Comparison of ENCODE assay signal across 19 cellular contexts in genomic region chr12:47282206-47282605, GRCh38.
DNase-seq lines count a peak whose midpoint lies in the region; ATAC-seq, FAIRE-seq and TF ChIP-seq lines count a peak whose summit lies in the region.
"Had no signal": no experiment of that assay in that cellular context is flagged by ENCODE, and none has a peak within 500 bp of the region (broad histone marks: within the 10 kb centered on the region; RNA-seq: fewer than 3 reads in every experiment).

No MANE protein-coding gene starts in this region.

- H3K4me1 Mint-ChIP-seq in nephron progenitor cell = peaks cover 9% of the 10 kb centered on the region

- peak overlapping the region; percentile 86 for H3K27ac Mint-ChIP-seq in nephron progenitor cell
- H3K27ac Mint-ChIP-seq: natural killer cell treated with Interleukin-12 subunit alpha and Interleukin-12 subunit beta and Interleukin-15 and Interleukin-18, amount 100 ng/mL, for 72 hours; stimulated activated memory B cell treated with anti-CD40 and anti-IgM and Interleukin-4, amounts not matched to agents 10 μg/mL and 1 μg/mL and 100 μg/mL, for 72 hours; T-helper 1 cell treated with Interleukin-12 subunit alpha and Interleukin-12 subunit beta and Interleukin-4 antibody, amounts not matched to agents 30 μg/mL and 1 μg/mL, for 36 hours had no signal

- H3K14ac ChIP-seq in H1 (ENCODE audit: insufficient read length) = no peak overlapping the region

- peak; percentile 15 for DNase-seq in EL
- DNase-seq in NCI-H226 = peak; percentile 47
- no peak for DNase-seq in H1 (ENCODE audit: low read depth in 1 of 2, low spot score in 2 of 2)
- no peak for DNase-seq in nephron progenitor cell
- no peak for DNase-seq in NCI-H1694 (lab: John Stamatoyannopoulos, UW)
- DNase-seq: activated CD4-positive, alpha-beta T cell treated with anti-CD3 and anti-CD28 coated beads for 4 hours; caudate nucleus; left colon; NCI-H1417 treated with DMSO at 0.1 percent for 48 hours; NCI-H510A treated with DMSO at 0.1 percent for 48 hours; retina had no signal

- H4K8ac ChIP-seq in H1 (ENCODE audit: extremely low read depth, insufficient read depth, low read length) = no peak overlapping the region

- no peak overlapping the region for H2BK15ac ChIP-seq in H1 (ENCODE audit: low read length)

- H4K20me1 ChIP-seq in H1 (replicated peaks in 1 of 2; ENCODE audit: control insufficient read depth in 1 of 2, insufficient read depth in 2 of 2, low read length in 2 of 2) = no peaks in the 10 kb centered on the region

- no peaks in the 10 kb centered on the region for H3K9me3 Mint-ChIP-seq in nephron progenitor cell
- H3K9me3 Mint-ChIP-seq: natural killer cell treated with Interleukin-12 subunit alpha and Interleukin-12 subunit beta and Interleukin-15 and Interleukin-18, amount 100 ng/mL, for 72 hours; stimulated activated memory B cell treated with anti-CD40 and anti-IgM and Interleukin-4, amounts not matched to agents 10 μg/mL and 1 μg/mL and 100 μg/mL, for 72 hours; T-helper 1 cell treated with Interleukin-12 subunit alpha and Interleukin-12 subunit beta and Interleukin-4 antibody, amounts not matched to agents 30 μg/mL and 1 μg/mL, for 36 hours had no signal

- no peak overlapping the region for H3K27ac ChIP-seq in H1 (ENCODE audit: low read depth, low read length)
- H3K27ac ChIP-seq: hepatocyte, vagina had no signal

- no peaks in the 10 kb centered on the region for H3K27me3 ChIP-seq in H1 (replicated peaks in 1 of 4; ENCODE audit: control insufficient read depth in 3 of 4, extremely low read depth in 1 of 4, insufficient read depth in 3 of 4, low read length in 3 of 4)
- H3K27me3 ChIP-seq: hepatocyte, vagina had no signal

- H3K79me1 ChIP-seq in H1 (ENCODE audit: low read depth, low read length) = no peaks in the 10 kb centered on the region

- POLR2A ChIA-PET in H1 (lab: Charles Lee; ENCODE audit: partially characterized antibody) = no interaction called here

- no peak overlapping the region for H2AK5ac ChIP-seq in H1 (ENCODE audit: low read depth, low read length)

- no peaks in the 10 kb centered on the region for H3K79me2 ChIP-seq in H1 (ENCODE audit: control insufficient read depth in 1 of 2, insufficient read depth in 2 of 2, low read length in 2 of 2)
- H3K79me2 ChIP-seq: hepatocyte had no signal

- H2BK12ac ChIP-seq in H1 (ENCODE audit: low read depth, low read length) = no peak overlapping the region

- TF ChIP-seq EP300 in H1 (IDR thresholded peaks at IDR 0.05; ENCODE audit: borderline replicate concordance in 1 of 2, low read depth in 2 of 2, low read length in 2 of 2) = no peak

- no peak overlapping the region for H4K91ac ChIP-seq in H1 (replicated peaks; ENCODE audit: insufficient read length, low read length)

- no peak overlapping the region for H3K4me2 ChIP-seq in H1 (ENCODE audit: insufficient read depth in 1 of 2, low read depth in 2 of 2, low read length in 2 of 2)
- H3K4me2 ChIP-seq: hepatocyte had no signal

- no peaks in the 10 kb centered on the region for H3K4me1 ChIP-seq in H1 (replicated peaks in 1 of 4; ENCODE audit: control insufficient read depth in 3 of 4, insufficient read depth in 4 of 4, low read length in 3 of 4)

- no peak overlapping the region for H3K4ac ChIP-seq in H1 (replicated peaks; ENCODE audit: insufficient read length, low read depth, low read length)

- ATAC-seq in HG02938 (IDR thresholded peaks at IDR 0.05; ENCODE audit: unreplicated experiment) (no peak), GM19023 (IDR thresholded peaks at IDR 0.05; ENCODE audit: unreplicated experiment) (no peak)
- ATAC-seq: left colon; natural killer cell treated with Interleukin-12 subunit alpha and Interleukin-12 subunit beta and Interleukin-15 and Interleukin-18, amount 100 ng/mL, for 72 hours; stimulated activated memory B cell treated with anti-CD40 and anti-IgM and Interleukin-4, amounts not matched to agents 10 μg/mL and 1 μg/mL and 100 μg/mL, for 72 hours had no signal

- no peaks in the 10 kb centered on the region for H3K36me3 Mint-ChIP-seq in nephron progenitor cell (ENCODE audit: low read depth)
- H3K36me3 Mint-ChIP-seq: natural killer cell treated with Interleukin-12 subunit alpha and Interleukin-12 subunit beta and Interleukin-15 and Interleukin-18, amount 100 ng/mL, for 72 hours; stimulated activated memory B cell treated with anti-CD40 and anti-IgM and Interleukin-4, amounts not matched to agents 10 μg/mL and 1 μg/mL and 100 μg/mL, for 72 hours had no signal

- WGBS in H1 (ENCODE audit: extremely low coverage in 1 of 2, insufficient coverage in 1 of 2, insufficient read length in 1 of 2, insufficient replicate concordance in 2 of 2, low coverage in 1 of 2, low lambda C conversion rate in 2 of 2, missing lambda C conversion rate in 1 of 2), 2 experiments = 94% methylated on average over 4 of the region's 4 CpGs; no CpG with 5 or more reads in 1 of the 2 experiments

- TF ChIP-seq RAD21 in H1 (IDR thresholded peaks at IDR 0.05 in 1 of 2, conservative IDR thresholded peaks at IDR 0.05 in 1 of 2; ENCODE audit: low read depth in 2 of 2, low read length in 2 of 2) = no peak

- peak overlapping the region; percentile 31; the same call in 1 of the 2 replicates for H2AFZ ChIP-seq in H1 (ENCODE audit: low read length)
- H2AFZ ChIP-seq: hepatocyte had no signal

- CTCF ChIA-PET in H1 (lab: Charles Lee; ENCODE audit: partially characterized antibody) = no interaction called here

- FAIRE-seq in H1 (lab: Jason Lieb, UNC) = no peak
- FAIRE-seq: endometrium had no signal

- H3K23ac ChIP-seq in H1 (ENCODE audit: insufficient read length) = no peak overlapping the region

- H3K9me3 ChIP-seq in H1 (ENCODE audit: insufficient read depth in 2 of 2, low read depth in 1 of 2, low read length in 1 of 2) = no peaks in the 10 kb centered on the region
- H3K9me3 ChIP-seq: vagina had no signal

- no peak overlapping the region for H2BK20ac ChIP-seq in H1 (ENCODE audit: low read length)

- no peaks in the 10 kb centered on the region for H3K23me2 ChIP-seq in H1 (ENCODE audit: low read depth, low read length)

- no peak for TF ChIP-seq POLR2A in H1 (IDR thresholded peaks at IDR 0.05; ENCODE audit: control extremely low read depth in 1 of 2, low read depth in 2 of 2, low read length in 2 of 2)

- H3K18ac ChIP-seq in H1 (ENCODE audit: extremely low read depth, low read length) = no peak overlapping the region

- no peaks in the 10 kb centered on the region for H3K36me3 ChIP-seq in H1 (ENCODE audit: control insufficient read depth in 2 of 4, insufficient read depth in 4 of 4, low read length in 3 of 4)
- H3K36me3 ChIP-seq: vagina had no signal

- H3K27me3 Mint-ChIP-seq in nephron progenitor cell (ENCODE audit: low read depth, poor library complexity) = peaks cover 5% of the 10 kb centered on the region
- H3K27me3 Mint-ChIP-seq: natural killer cell treated with Interleukin-12 subunit alpha and Interleukin-12 subunit beta and Interleukin-15 and Interleukin-18, amount 100 ng/mL, for 72 hours; stimulated activated memory B cell treated with anti-CD40 and anti-IgM and Interleukin-4, amounts not matched to agents 10 μg/mL and 1 μg/mL and 100 μg/mL, for 72 hours had no signal

- no peak overlapping the region for H3K9ac ChIP-seq in H1 (replicated peaks in 1 of 4; ENCODE audit: extremely low read depth in 1 of 4, low read depth in 3 of 4, low read length in 3 of 4)

- no peak overlapping the region for H3K4me3 ChIP-seq in H1 (ENCODE audit: extremely low read depth in 1 of 4, insufficient read depth in 2 of 4, low read depth in 3 of 4, low read length in 4 of 4)
- H3K4me3 ChIP-seq: hepatocyte, vagina had no signal

- H4K5ac ChIP-seq in H1 (ENCODE audit: insufficient read length, low read depth, low read length) = no peak overlapping the region

- TF ChIP-seq CTCF in H1 (IDR thresholded peaks at IDR 0.05; ENCODE audit: control extremely low read depth in 1 of 3, insufficient read depth in 1 of 3, low read depth in 1 of 3, low read length in 3 of 3) (no peak), nephron progenitor cell (IDR thresholded peaks at IDR 0.05) (no peak)

- no peak overlapping the region for H2BK5ac ChIP-seq in H1 (ENCODE audit: low read depth, low read length)

- no peak overlapping the region for H3K4me3 Mint-ChIP-seq in nephron progenitor cell
- H3K4me3 Mint-ChIP-seq: natural killer cell treated with Interleukin-12 subunit alpha and Interleukin-12 subunit beta and Interleukin-15 and Interleukin-18, amount 100 ng/mL, for 72 hours; stimulated activated memory B cell treated with anti-CD40 and anti-IgM and Interleukin-4, amounts not matched to agents 10 μg/mL and 1 μg/mL and 100 μg/mL, for 72 hours; T-helper 1 cell treated with Interleukin-12 subunit alpha and Interleukin-12 subunit beta and Interleukin-4 antibody, amounts not matched to agents 30 μg/mL and 1 μg/mL, for 36 hours had no signal

- no peak overlapping the region for H2BK120ac ChIP-seq in H1 (replicated peaks; ENCODE audit: low read depth, low read length)

- no peak overlapping the region for H3K56ac ChIP-seq in H1 (replicated peaks; ENCODE audit: insufficient read length, low read depth, low read length)

TF ChIP-seq in H1, 55 proteins besides CTCF, POLR2A, EP300 and RAD21 (continues in another document):
- TF ChIP-seq TBP (IDR thresholded peaks at IDR 0.05; ENCODE audit: low read depth, low read length) (no peak), ATF2 (IDR thresholded peaks at IDR 0.05; ENCODE audit: low read length) (no peak), FOSL1 (IDR thresholded peaks at IDR 0.05; ENCODE audit: insufficient read depth, low read depth, low read length) (no peak), BRCA1 (IDR thresholded peaks at IDR 0.05; ENCODE audit: low read depth, low read length) (no peak), SIX5 (IDR thresholded peaks at IDR 0.05; ENCODE audit: low read depth, low read length) (no peak), EGR1 (IDR thresholded peaks at IDR 0.05; ENCODE audit: borderline replicate concordance, low read depth, low read length) (no peak), RFX5 (IDR thresholded peaks at IDR 0.05; ENCODE audit: borderline replicate concordance, low read depth, low read length) (no peak), TAF1 (IDR thresholded peaks at IDR 0.05; ENCODE audit: low read depth, low read length) (no peak), BCL11A (IDR thresholded peaks at IDR 0.05; ENCODE audit: low read depth in 2 of 2, low read length in 2 of 2) (no peak), MAFK (IDR thresholded peaks at IDR 0.05; ENCODE audit: low read depth, low read length) (no peak), NRF1 (IDR thresholded peaks at IDR 0.05; ENCODE audit: low read depth, low read length) (no peak)

Comparison
In these comparisons a context has a peak if more than half of its experiments do, and no peak if none do; other contexts are left out.
1. DNase-seq: peak in EL (single experiment) and NCI-H226 (single experiment); none in H1 (0 of 2), nephron progenitor cell (single experiment) and NCI-H1694 (single experiment).